Comparison of ENCODE assay signal across 12 cellular contexts in the genomic region with DNA sequence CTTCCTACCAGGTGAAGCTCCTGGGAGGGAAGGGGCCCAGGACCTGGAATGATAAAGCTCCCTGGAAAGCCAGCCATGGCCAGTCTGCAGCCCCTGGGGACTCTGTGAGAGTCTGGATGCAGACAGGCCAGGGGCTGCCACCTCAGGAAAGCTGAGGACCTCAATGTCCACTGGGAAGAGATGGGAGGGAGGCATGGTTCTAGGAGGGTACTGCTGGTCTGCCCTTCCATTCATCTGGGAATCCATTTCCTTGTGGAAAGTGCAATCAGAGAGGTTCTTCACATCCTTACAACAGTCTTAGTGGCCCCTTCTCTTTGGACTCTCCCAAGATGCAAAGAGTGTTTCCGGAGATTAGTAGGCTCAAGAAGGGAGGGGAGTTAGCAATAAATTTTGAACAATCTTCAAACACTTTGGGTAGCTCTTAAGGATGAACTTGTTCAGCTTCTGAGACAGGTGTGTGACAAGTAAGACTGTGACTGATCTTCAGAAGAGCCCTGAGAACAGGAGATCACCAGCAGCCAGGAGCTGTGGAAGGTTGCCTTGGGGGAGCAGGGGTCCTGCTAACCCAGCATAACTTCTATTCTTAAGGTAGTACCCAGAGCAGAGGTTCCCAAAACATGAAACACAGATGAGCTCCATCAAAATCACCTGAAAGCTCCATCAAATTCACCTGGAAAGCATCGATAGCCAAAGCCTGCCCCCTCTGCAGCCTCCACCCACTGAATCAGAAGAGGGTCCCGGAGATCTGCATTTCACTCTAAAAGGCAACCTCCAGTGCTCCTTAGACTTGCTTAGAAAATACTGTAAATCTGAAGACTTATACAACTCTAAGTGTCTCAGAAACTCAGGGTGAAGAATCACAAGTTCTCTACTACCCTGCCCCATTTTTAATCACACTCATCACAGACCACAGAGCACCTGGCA. TPM values are rescaled to one million over a fixed set of nuclear protein-coding genes. Genes with fewer than 3 reads are reported as not detected.
A peak's percentile ranks its signal among the peaks of the same experiment; 100 is the strongest.
DNase-seq lines count a peak whose midpoint lies in the region; ATAC-seq and TF ChIP-seq lines count a peak whose summit lies in the region.
"Had no signal": no experiment of that assay in that cellular context is flagged by ENCODE, and none has a peak within 500 bp of the region (broad histone marks: within the 10 kb centered on the region; RNA-seq: fewer than 3 reads in every experiment).

No MANE protein-coding gene starts in this region.

- H3K4me3 Mint-ChIP-seq in CD4-positive, CD25-positive, alpha-beta regulatory T cell, result peak overlapping the region; percentile 98 to 99 (median 99)
- H3K4me3 Mint-ChIP-seq in activated CD4-positive, alpha-beta memory T cell treated with anti-CD3 and anti-CD28 coated beads, Interleukin-2, amount 10 ng/mL, durations not matched to agents 7 days and 5 days, result peak overlapping the region; percentile 95
- no peak overlapping the region for H3K4me3 Mint-ChIP-seq in progenitor cell of endocrine pancreas (ENCODE audit: low read depth)

- H3K27me3 Mint-ChIP-seq in CD4-positive, CD25-positive, alpha-beta regulatory T cell, result no peaks in the 10 kb centered on the region
- no peaks in the 10 kb centered on the region for H3K27me3 Mint-ChIP-seq in activated CD4-positive, alpha-beta memory T cell treated with anti-CD3 and anti-CD28 coated beads, Interleukin-2, amount 10 ng/mL, durations not matched to agents 7 days and 5 days
- H3K27me3 Mint-ChIP-seq in progenitor cell of endocrine pancreas, result no peaks in the 10 kb centered on the region

- POLR2A ChIA-PET in activated CD4-positive, alpha-beta memory T cell treated with anti-CD3 and anti-CD28 coated beads, Interleukin-2, amount 10 ng/mL, durations not matched to agents 7 days and 5 days (lab: Charles Lee), result interaction anchor here (0.5 to 4.0 kb wide), 38 partner anchors 9 to 1809 kb away, joined by 3 to 55 read pairs (median 5); partner anchors contain the start of genes ATP2B4, TIMM17A, ZBED6 and ZC3H11A

- no peaks in the 10 kb centered on the region for H3K9me3 ChIP-seq in CD4-positive, CD25-positive, alpha-beta regulatory T cell (ENCODE audit: control insufficient read depth in 2 of 2, low read length in 2 of 2)
- no peaks in the 10 kb centered on the region for H3K9me3 ChIP-seq in mucosa of rectum (ENCODE audit: control insufficient read depth in 2 of 2, low read length in 2 of 2)

- no peak for ATAC-seq in CD4-positive, CD25-positive, alpha-beta regulatory T cell (ENCODE audit: low read depth in 2 of 2)
- ATAC-seq in HG02798 (IDR thresholded peaks at IDR 0.05; ENCODE audit: poor library complexity, unreplicated experiment) (peak; percentile 12), HG03139 (IDR thresholded peaks at IDR 0.05; ENCODE audit: unreplicated experiment) (no peak)
- ATAC-seq: foreskin keratinocyte had no signal

- peak overlapping the region; percentile 97 for H3K4me3 ChIP-seq in CD4-positive, CD25-positive, alpha-beta regulatory T cell (ENCODE audit: low read depth, low read length)
- peak overlapping the region in 1 of 2 donors; percentile 78 for H3K4me3 ChIP-seq in mucosa of rectum (ENCODE audit: low read length in 2 of 2)

- CTCF ChIA-PET in activated CD4-positive, alpha-beta memory T cell treated with anti-CD3 and anti-CD28 coated beads, Interleukin-2, amount 10 ng/mL, durations not matched to agents 7 days and 5 days (lab: Charles Lee), result interaction anchor here (0.7 to 2.2 kb wide), 7 partner anchors 11 to 444 kb away, joined by 3 to 7 read pairs (median 4); partner anchors contain the start of gene ATP2B4

- H3K27ac ChIP-seq in CD4-positive, CD25-positive, alpha-beta regulatory T cell (ENCODE audit: insufficient read depth, low read length, poor library complexity, severe bottlenecking), result peak overlapping the region; percentile 90
- peak overlapping the region; percentile 79 to 89 for H3K27ac ChIP-seq in mucosa of rectum (ENCODE audit: low read depth in 2 of 2, low read length in 2 of 2)
- H3K27ac ChIP-seq: foreskin keratinocyte had no signal

- H3K4me1 Mint-ChIP-seq in CD4-positive, CD25-positive, alpha-beta regulatory T cell, result peaks cover 15 to 74% (median 37%) of the 10 kb centered on the region in 4 donors
- H3K4me1 Mint-ChIP-seq in activated CD4-positive, alpha-beta memory T cell treated with anti-CD3 and anti-CD28 coated beads, Interleukin-2, amount 10 ng/mL, durations not matched to agents 7 days and 5 days, result peaks cover 52% of the 10 kb centered on the region
- peaks cover 9% of the 10 kb centered on the region for H3K4me1 Mint-ChIP-seq in progenitor cell of endocrine pancreas (ENCODE audit: low read depth)

- DNase-seq in CD4-positive, CD25-positive, alpha-beta regulatory T cell, result no peak
- DNase-seq in activated CD4-positive, alpha-beta memory T cell treated with anti-CD3 and anti-CD28 coated beads, Interleukin-2, amount 10 ng/mL, durations not matched to agents 7 days and 5 days, result no peak
- no peak for DNase-seq in GM19240 (ENCODE audit: insufficient read length, low spot score)
- no peak for DNase-seq in progenitor cell of endocrine pancreas (ENCODE audit: low spot score, unreplicated experiment)
- DNase-seq in NCI-H82 treated with DMSO at 0.1 percent for 48 hours (lab: John Stamatoyannopoulos, UW; ENCODE audit: unreplicated experiment), result no peak
- DNase-seq: foreskin keratinocyte, NCI-H1105 had no signal

- peak overlapping the region in 1 of 2 donors; percentile 24 for H3K9ac ChIP-seq in mucosa of rectum (ENCODE audit: low read depth in 1 of 2, low read length in 2 of 2)

- H3K4me1 ChIP-seq in CD4-positive, CD25-positive, alpha-beta regulatory T cell (ENCODE audit: control insufficient read depth, insufficient read depth, low read length, poor library complexity, severe bottlenecking), result peaks cover 52% of the 10 kb centered on the region
- peaks cover 4 to 6% of the 10 kb centered on the region in 2 donors for H3K4me1 ChIP-seq in mucosa of rectum (ENCODE audit: control insufficient read depth in 2 of 2, insufficient read depth in 2 of 2, low read length in 2 of 2)

- no peak for TF ChIP-seq CTCF in progenitor cell of endocrine pancreas (IDR thresholded peaks at IDR 0.05; ENCODE audit: unreplicated experiment)

- no peaks in the 10 kb centered on the region for H3K27me3 ChIP-seq in CD4-positive, CD25-positive, alpha-beta regulatory T cell (ENCODE audit: control insufficient read depth, insufficient read depth, low read length)
- no peaks in the 10 kb centered on the region for H3K27me3 ChIP-seq in mucosa of rectum (ENCODE audit: control insufficient read depth in 2 of 2, insufficient read depth in 2 of 2, low read length in 2 of 2)
- H3K27me3 ChIP-seq: foreskin keratinocyte had no signal

- H3K9me3 Mint-ChIP-seq in CD4-positive, CD25-positive, alpha-beta regulatory T cell, result no peaks in the 10 kb centered on the region
- no peaks in the 10 kb centered on the region for H3K9me3 Mint-ChIP-seq in activated CD4-positive, alpha-beta memory T cell treated with anti-CD3 and anti-CD28 coated beads, Interleukin-2, amount 10 ng/mL, durations not matched to agents 7 days and 5 days
- no peaks in the 10 kb centered on the region for H3K9me3 Mint-ChIP-seq in progenitor cell of endocrine pancreas (ENCODE audit: low read depth)

- peaks cover 13% of the 10 kb centered on the region for H3K36me3 Mint-ChIP-seq in CD4-positive, CD25-positive, alpha-beta regulatory T cell
- peaks cover 21% of the 10 kb centered on the region for H3K36me3 Mint-ChIP-seq in activated CD4-positive, alpha-beta memory T cell treated with anti-CD3 and anti-CD28 coated beads, Interleukin-2, amount 10 ng/mL, durations not matched to agents 7 days and 5 days (ENCODE audit: low read depth)
- no peaks in the 10 kb centered on the region for H3K36me3 Mint-ChIP-seq in progenitor cell of endocrine pancreas (ENCODE audit: insufficient read depth)

- peaks cover 9% of the 10 kb centered on the region for H3K36me3 ChIP-seq in CD4-positive, CD25-positive, alpha-beta regulatory T cell (ENCODE audit: control insufficient read depth, insufficient read depth, low read length)
- H3K36me3 ChIP-seq in mucosa of rectum (ENCODE audit: control insufficient read depth in 2 of 2, insufficient read depth in 2 of 2, low read length in 2 of 2), result no peaks in the 10 kb centered on the region

- H3K27ac Mint-ChIP-seq in CD4-positive, CD25-positive, alpha-beta regulatory T cell, result peak overlapping the region; percentile 98 to 99 (median 99)
- peak overlapping the region; percentile 100 for H3K27ac Mint-ChIP-seq in activated CD4-positive, alpha-beta memory T cell treated with anti-CD3 and anti-CD28 coated beads, Interleukin-2, amount 10 ng/mL, durations not matched to agents 7 days and 5 days
- no peak overlapping the region for H3K27ac Mint-ChIP-seq in progenitor cell of endocrine pancreas

RNA-seq across cellular contexts. Expression of gene LAX1, which starts 0.6 kb away (rescaled TPM):
- total RNA-seq in CD4-positive, CD25-positive, alpha-beta regulatory T cell, result 53.0 TPM
- 10 to 100 TPM; 33.5 to 43.2 (median 37.6) TPM for polyA plus RNA-seq in CD4-positive, CD25-positive, alpha-beta regulatory T cell
- total RNA-seq in activated CD4-positive, alpha-beta memory T cell treated with anti-CD3 and anti-CD28 coated beads, Interleukin-2, amount 10 ng/mL, durations not matched to agents 7 days and 5 days, result 10 to 100 TPM; 22.7 to 23.2 TPM
- not detected in 2 replicates for total RNA-seq in progenitor cell of endocrine pancreas
- total RNA-seq: kidney epithelial cell had no signal
- polyA plus RNA-seq: BJ had no signal

RNA-seq across cellular contexts. Expression of gene ZBED6, which starts 31.1 kb away (rescaled TPM):
- 31.0 TPM for total RNA-seq in CD4-positive, CD25-positive, alpha-beta regulatory T cell
- polyA plus RNA-seq in CD4-positive, CD25-positive, alpha-beta regulatory T cell, result under 1 TPM; 0.22 to 0.79 (median 0.55) TPM
- 10 to 100 TPM; 18.4 to 19.5 TPM for total RNA-seq in activated CD4-positive, alpha-beta memory T cell treated with anti-CD3 and anti-CD28 coated beads, Interleukin-2, amount 10 ng/mL, durations not matched to agents 7 days and 5 days
- 35.3 and 36.1 TPM in 2 replicates for total RNA-seq in progenitor cell of endocrine pancreas

RNA-seq across cellular contexts. Expression of gene ZC3H11A, which starts 31.1 kb away (rescaled TPM):
- total RNA-seq in CD4-positive, CD25-positive, alpha-beta regulatory T cell, result 78.1 TPM
- polyA plus RNA-seq in CD4-positive, CD25-positive, alpha-beta regulatory T cell, result 10 to 100 TPM; 34.4 to 44.3 (median 42.6) TPM
- total RNA-seq in activated CD4-positive, alpha-beta memory T cell treated with anti-CD3 and anti-CD28 coated beads, Interleukin-2, amount 10 ng/mL, durations not matched to agents 7 days and 5 days, result 100 to 1,000 TPM in 1 of 2 experiments, 10 to 100 TPM in 1; 99.1 to 101 TPM
- 98.9 and 100 TPM in 2 replicates for total RNA-seq in progenitor cell of endocrine pancreas

Comparison
In these comparisons a context has a peak if more than half of its experiments do, and no peak if none do; other contexts are left out.
1. RNA of gene LAX1, which starts 0.6 kb away (total RNA-seq): 53.0 TPM in CD4-positive, CD25-positive, alpha-beta regulatory T cell (single experiment) and 22.7 to 23.2 TPM in activated CD4-positive, alpha-beta memory T cell treated with anti-CD3 and anti-CD28 coated beads, Interleukin-2, amount 10 ng/mL, durations not matched to agents 7 days and 5 days; not detected in progenitor cell of endocrine pancreas; every median in the first group is over 10 times any median in the second.